ENCODE assay signal across 8 cellular contexts in the genomic region with DNA sequence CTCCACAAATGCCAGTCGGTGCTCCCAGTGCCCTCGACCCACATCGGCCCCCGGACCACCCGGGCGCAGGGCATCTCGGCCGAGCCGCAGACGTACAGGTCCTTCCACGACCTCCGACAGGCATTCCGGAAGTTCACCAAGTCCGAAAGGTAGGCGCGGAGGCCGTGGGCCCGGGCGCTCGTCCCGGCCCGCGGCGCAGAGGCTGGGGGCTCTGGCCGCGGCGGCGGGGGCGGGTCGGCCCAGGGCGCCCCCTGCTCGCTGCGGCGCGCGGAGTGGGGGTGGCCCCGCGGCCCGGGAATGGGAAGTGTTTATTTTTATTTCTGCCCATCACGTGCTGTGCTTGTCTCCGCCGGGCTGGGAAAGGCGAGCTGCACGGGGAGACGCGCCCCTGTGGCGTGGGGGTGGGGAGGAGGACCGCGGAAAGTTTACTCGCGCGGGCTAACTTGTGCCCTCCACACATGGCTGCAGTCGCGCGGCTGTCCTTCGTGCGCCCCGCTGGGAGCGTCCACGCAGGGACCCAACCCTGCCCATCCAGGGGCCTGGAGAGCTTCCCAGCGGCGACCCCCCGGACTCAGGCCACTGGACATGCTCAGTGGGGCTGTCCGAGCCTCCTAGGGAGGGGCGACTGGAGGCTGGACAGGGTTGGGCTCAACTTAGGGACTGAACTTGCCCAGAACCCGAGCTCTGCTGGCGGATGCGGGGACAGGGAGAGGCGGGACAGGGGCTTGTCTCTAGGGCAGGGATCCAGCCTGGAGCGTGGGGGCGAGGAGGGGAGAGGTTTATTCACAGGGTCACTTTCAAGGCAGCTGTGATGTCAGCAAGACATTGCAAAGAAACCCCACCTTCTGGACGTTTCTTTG.
DNase-seq lines count a peak whose midpoint lies in the region; ATAC-seq and TF ChIP-seq lines count a peak whose summit lies in the region.

No MANE protein-coding gene starts in this region.

- no peaks in the 10 kb centered on the region for H3K9me3 ChIP-seq in Panc1 (ENCODE audit: control insufficient read depth, insufficient read depth, low read depth, low read length)

- intact Hi-C loops in Panc1 (cut with micrococcal nuclease; ENCODE audit: unreplicated experiment) = no loop called here

- in situ Hi-C loops in Panc1 (cut with HindIII; ENCODE audit: low pct_unique_long_range_greater_than_20kb, low sequenced_read_pairs) = no loop called here

- peak overlapping the region; percentile 85 for H3K4me3 ChIP-seq in AG10803 (ENCODE audit: low read length)
- peak overlapping the region; percentile 49 to 57 for H3K4me3 ChIP-seq in Panc1 (ENCODE audit: low read depth in 2 of 2, low read length in 2 of 2)
- peak overlapping the region; percentile 43 for H3K4me3 ChIP-seq in epithelial cell of esophagus (ENCODE audit: low read length)

- peak; percentile 51 for ATAC-seq in Panc1
- no peak for ATAC-seq in GM19395 (IDR thresholded peaks at IDR 0.05; ENCODE audit: unreplicated experiment)

- H3K4me1 ChIP-seq in Panc1 (ENCODE audit: control insufficient read depth, insufficient read depth, low read length) = peaks cover 6% of the 10 kb centered on the region

- H3K27me3 ChIP-seq in Panc1 (ENCODE audit: control insufficient read depth, insufficient read depth, low read length) = peaks cover 48% of the 10 kb centered on the region

- DNase-seq in AG10803 (ENCODE audit: low read depth) (peak; percentile 78), Panc1 (ENCODE audit: low read depth, low spot score) (no peak), epithelial cell of esophagus (ENCODE audit: low read depth) (no peak), myocyte (ENCODE audit: low read depth) (peak; percentile 66), NCI-H2029 (lab: John Stamatoyannopoulos, UW) (no peak), GM10266 (ENCODE audit: extremely low spot score) (no peak), NCI-H187 treated with DMSO at 0.1 percent for 48 hours (lab: John Stamatoyannopoulos, UW) (no peak)

- CTCF ChIA-PET in Panc1 (lab: Charles Lee) = interaction anchor here (0.5 kb wide), 1 partner anchor 14 kb away, joined by 4 read pairs; no protein-coding TSS in a partner anchor

- TF ChIP-seq CTCF in AG10803 (conservative IDR thresholded peaks at IDR 0.05; ENCODE audit: low read length) = no peak
- TF ChIP-seq CTCF in Panc1 (IDR thresholded peaks at IDR 0.05) = no peak
- TF ChIP-seq CTCF in epithelial cell of esophagus (IDR thresholded peaks at IDR 0.05; ENCODE audit: insufficient read depth, low read depth, low read length, missing control alignments) = no peak
- no peak for TF ChIP-seq CTCF in GM10266 (IDR thresholded peaks at IDR 0.05; ENCODE audit: control insufficient read depth, insufficient read depth, low read depth, missing control alignments)

- no TSS peak for BruUV-seq in Panc1 (replicated peaks; lab: Mats Ljungman, UMichigan)

- no peaks in the 10 kb centered on the region for H3K36me3 ChIP-seq in Panc1 (ENCODE audit: control insufficient read depth, insufficient read depth, low read length)

- POLR2A ChIA-PET in Panc1 (lab: Charles Lee) = no interaction called here

- no peak overlapping the region for H3K27ac ChIP-seq in Panc1 (ENCODE audit: low read length)

Comparison
In these comparisons a context has a peak if more than half of its experiments do, and no peak if none do; other contexts are left out.
1. DNase-seq: peak in AG10803 (single experiment) and myocyte (single experiment); none in Panc1 (single experiment), epithelial cell of esophagus (single experiment), NCI-H2029 (single experiment), GM10266 (single experiment) and NCI-H187 treated with DMSO at 0.1 percent for 48 hours (single experiment).
2. Peak in every context shown above with its lines, with median percentiles within 50 percentile points of each other: H3K4me3 ChIP-seq.